In the genomic region with DNA sequence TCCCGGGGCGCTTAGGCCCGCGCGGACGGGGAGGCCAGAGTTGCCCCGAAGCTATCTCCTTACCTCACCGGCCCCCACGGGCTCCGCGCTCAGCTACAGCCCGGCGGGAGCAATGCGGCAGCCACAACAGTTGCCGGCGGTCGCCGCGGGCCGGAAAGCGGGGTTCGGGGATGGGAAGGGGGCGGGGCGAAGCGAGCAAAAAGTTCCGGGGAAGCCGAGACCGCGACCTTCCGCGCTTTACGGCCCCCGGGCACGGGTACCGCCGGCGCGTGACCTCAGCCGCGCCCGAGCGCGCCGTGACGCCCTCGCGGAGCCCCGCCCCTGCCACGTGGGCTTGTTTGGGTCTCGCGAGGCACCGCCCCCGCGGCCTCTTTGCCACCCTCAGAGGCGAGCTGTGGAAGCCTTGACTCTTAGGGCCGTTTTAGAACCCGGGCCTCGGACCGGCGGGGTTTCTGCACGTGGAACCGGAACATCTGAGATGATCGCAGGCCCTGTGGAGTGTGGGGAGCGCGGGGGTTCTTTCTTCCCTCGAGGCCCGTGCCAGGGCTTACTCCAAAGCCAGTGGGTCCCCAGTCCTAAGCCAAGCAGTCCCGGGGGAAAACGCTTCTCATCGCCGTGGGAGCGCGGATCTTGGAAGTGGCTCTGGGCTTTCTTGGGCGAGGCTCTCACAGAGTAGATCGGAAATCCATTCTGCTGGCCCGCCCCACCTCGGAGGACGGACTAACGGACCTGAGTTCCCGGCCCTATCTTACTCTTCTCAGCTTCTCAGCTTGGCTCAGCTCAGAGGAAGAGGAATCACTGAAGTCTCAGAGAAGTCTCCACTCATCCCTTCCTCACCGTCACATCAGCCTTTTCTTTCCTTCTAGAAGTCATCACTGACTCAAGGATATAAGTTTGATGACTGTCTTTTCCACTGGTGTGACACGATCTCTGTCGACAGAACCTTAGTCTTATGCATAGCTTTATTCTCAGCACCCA, we compare ENCODE assay signal across 8 cellular contexts. TPM values are rescaled to one million over a fixed set of nuclear protein-coding genes. Genes with fewer than 3 reads are reported as not detected.
DNase-seq lines count a peak whose midpoint lies in the region; TF ChIP-seq lines count a peak whose summit lies in the region.
"Not testable (repeated sequence)": the region's sequence is repeated elsewhere in the genome, so short reads cannot be mapped to it uniquely, and the experiment has no call there.

No MANE protein-coding gene starts in this region.

- not testable (repeated sequence) for TF ChIP-seq CTCF in fibroblast of pulmonary artery (IDR thresholded peaks at IDR 0.05; ENCODE audit: low read length, missing control alignments); nephron (IDR thresholded peaks at IDR 0.05; ENCODE audit: unreplicated experiment in 3 of 3)

- DNase-seq in EH (ENCODE audit: low read depth) (peak; percentile 92), H4 (ENCODE audit: low spot score) (peak; percentile 86), LHCN-M2 (ENCODE audit: low read depth) (peak; percentile 92), RPMI8226 (peak; percentile 97), fibroblast of pulmonary artery (ENCODE audit: low read depth) (peak; percentile 95)
- peak; percentile 100 for DNase-seq in activated T-helper 9 cell treated with anti-CD3 and anti-CD28 coated beads, Interleukin-2, amount 50 U/mL, for 16 hours (ENCODE audit: low read depth)
- DNase-seq in stimulated activated naive CD4-positive, alpha-beta T cell treated with Interleukin-2 at 50 U/mL for 16 hours (lab: John Stamatoyannopoulos, UW) = peak; percentile 95

- not testable (repeated sequence) for H3K36me3 Mint-ChIP-seq in nephron (ENCODE audit: low read depth)

- H3K27me3 Mint-ChIP-seq in nephron (ENCODE audit: low read depth) = not testable (repeated sequence)

- H3K9me3 Mint-ChIP-seq in nephron = not testable (repeated sequence)

- peak overlapping the region; percentile 37 to 88 (median 85) for H3K27ac Mint-ChIP-seq in nephron

- H3K4me3 ChIP-seq in fibroblast of pulmonary artery (replicated peaks; ENCODE audit: low read depth, low read length) = peak overlapping the region; percentile 77

- H3K4me3 Mint-ChIP-seq in nephron = peak overlapping the region; percentile 85 to 95 (median 92)

- peaks cover 10% of the 10 kb centered on the region for H3K4me1 Mint-ChIP-seq in nephron

RNA-seq across cellular contexts. Expression of gene NPIPB15, which starts 7.8 kb away (rescaled TPM):
- not detected in 2 replicates for total RNA-seq in H4 (2014; rRNA removed; shearing (Covaris generic))
- 0.77 and 1.0 TPM in 2 replicates for total RNA-seq in LHCN-M2 (2014; rRNA removed)
- 0.67 TPM for polyA plus RNA-seq in LHCN-M2 (2012)

RNA-seq across cellular contexts. Expression of gene CLEC18B, which starts 53.0 kb away (rescaled TPM):
- total RNA-seq in H4 (2014; rRNA removed; shearing (Covaris generic)) = 0.02 and 2.0 TPM in 2 replicates
- total RNA-seq in LHCN-M2 (2014; rRNA removed) = 0.38 TPM in 1 of 2 replicates, not detected in the other
- 0.11 TPM for polyA plus RNA-seq in LHCN-M2 (2012)

Comparison
In these comparisons a context has a peak if more than half of its experiments do, and no peak if none do; other contexts are left out.
1. Peak in every context shown above with its lines: DNase-seq and H3K4me3 ChIP-seq.